14 cellular contexts compared by ENCODE assay signal in the genomic region with DNA sequence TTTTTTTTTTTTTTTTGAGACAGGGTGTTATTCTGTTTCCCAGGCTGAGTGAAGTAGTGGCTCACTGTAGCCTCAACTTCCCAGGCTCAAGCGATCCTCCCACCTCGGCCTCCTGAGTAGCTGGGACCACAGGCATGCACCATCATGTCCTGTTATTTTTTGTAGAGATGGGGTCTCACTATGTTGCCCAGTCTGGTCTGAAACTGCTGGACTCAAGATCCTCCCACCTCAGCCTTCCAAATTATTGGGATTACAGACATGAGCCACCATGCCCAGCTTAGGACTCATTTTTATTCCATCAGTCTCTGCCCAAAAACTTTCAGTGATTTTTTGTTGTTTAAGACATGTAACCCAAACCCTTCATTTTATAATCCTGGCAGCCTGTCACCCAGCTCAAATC.
"Had no signal": no experiment of that assay in that cellular context is flagged by ENCODE, and none has a peak within 500 bp of the region (broad histone marks: within the 10 kb centered on the region; RNA-seq: fewer than 3 reads in every experiment).

No MANE protein-coding gene starts in this region.

- H3K27me3 Mint-ChIP-seq: activated CD4-positive, alpha-beta memory T cell treated with anti-CD3 and anti-CD28 coated beads, Interleukin-2, amount 10 ng/mL, durations not matched to agents 7 days and 5 days; activated CD4-positive, alpha-beta T cell treated with anti-CD3 and anti-CD28 coated beads for 36 hours; stimulated activated naive CD8-positive, alpha-beta T cell treated with anti-CD3 and anti-CD28 coated beads, Interleukin-15, amount 100 ng/mL, for 72 hours had no signal

- H3K9me3 ChIP-seq: sigmoid colon, testis, vagina had no signal

- H3K36me3 Mint-ChIP-seq: mesothelial cell of epicardium had no signal

- H3K4me3 Mint-ChIP-seq: activated CD4-positive, alpha-beta memory T cell treated with anti-CD3 and anti-CD28 coated beads, Interleukin-2, amount 10 ng/mL, durations not matched to agents 7 days and 5 days; activated CD4-positive, alpha-beta T cell treated with anti-CD3 and anti-CD28 coated beads for 36 hours; mesothelial cell of epicardium; stimulated activated naive CD8-positive, alpha-beta T cell treated with anti-CD3 and anti-CD28 coated beads, Interleukin-15, amount 100 ng/mL, for 72 hours had no signal

- H3K27ac ChIP-seq: sigmoid colon, testis, vagina had no signal

- ATAC-seq: activated CD4-positive, alpha-beta T cell treated with anti-CD3 and anti-CD28 coated beads for 36 hours; stimulated activated naive CD8-positive, alpha-beta T cell treated with anti-CD3 and anti-CD28 coated beads, Interleukin-15, amount 100 ng/mL, for 72 hours had no signal

- H3K27me3 ChIP-seq: sigmoid colon, testis, vagina had no signal

- FAIRE-seq: colon, kidney had no signal

- H3K4me3 ChIP-seq: sigmoid colon, testis, vagina had no signal

- H3K4me1 ChIP-seq: sigmoid colon, testis had no signal

- H3K27ac Mint-ChIP-seq: activated CD4-positive, alpha-beta memory T cell treated with anti-CD3 and anti-CD28 coated beads, Interleukin-2, amount 10 ng/mL, durations not matched to agents 7 days and 5 days; activated CD4-positive, alpha-beta T cell treated with anti-CD3 and anti-CD28 coated beads for 36 hours; mesothelial cell of epicardium had no signal

- H3K36me3 ChIP-seq: sigmoid colon, vagina had no signal

- DNase-seq: activated CD4-positive, alpha-beta memory T cell treated with anti-CD3 and anti-CD28 coated beads, Interleukin-2, amount 10 ng/mL, durations not matched to agents 7 days and 5 days; activated CD4-positive, alpha-beta T cell treated with anti-CD3 and anti-CD28 coated beads for 36 hours; activated CD8-positive, alpha-beta memory T cell treated with anti-CD3 and anti-CD28 coated beads, Interleukin-2, amount 50 U/mL, for 4 hours; activated naive CD4-positive, alpha-beta T cell; aorta; kidney; nucleus accumbens; sigmoid colon; stimulated activated CD4-positive, alpha-beta T cell treated with anti-CD3 and anti-CD28 coated beads, Interleukin-4, amount 100 ng/mL, for 4 hours; stimulated activated naive CD8-positive, alpha-beta T cell treated with anti-CD3 and anti-CD28 coated beads, Interleukin-15, amount 100 ng/mL, for 72 hours; testis had no signal

- H3K9me3 Mint-ChIP-seq: mesothelial cell of epicardium; stimulated activated naive CD8-positive, alpha-beta T cell treated with anti-CD3 and anti-CD28 coated beads, Interleukin-15, amount 100 ng/mL, for 72 hours had no signal
